In genomic region chr2:37367984-37368383, GRCh38 we compare ENCODE assay signal across 24 cellular contexts. TPM values are rescaled to one million over a fixed set of nuclear protein-coding genes. Genes with fewer than 3 reads are reported as not detected.
DNase-seq lines count a peak whose midpoint lies in the region; ATAC-seq and TF ChIP-seq lines count a peak whose summit lies in the region.
"Had no signal": no experiment of that assay in that cellular context is flagged by ENCODE, and none has a peak within 500 bp of the region (broad histone marks: within the 10 kb centered on the region; RNA-seq: fewer than 3 reads in every experiment).

No MANE protein-coding gene starts in this region.

- TF ChIP-seq CTCF in CD8-positive, alpha-beta T cell (IDR thresholded peaks at IDR 0.05): no peak

- CTCF ChIA-PET in CD8-positive, alpha-beta T cell (lab: Charles Lee): interaction anchor here (1.3 kb wide), 1 partner anchor 28 kb away, joined by 5 read pairs; no protein-coding TSS in a partner anchor

- H3K4me3 ChIP-seq in CD8-positive, alpha-beta T cell (ENCODE audit: low read depth, low read length): no peak overlapping the region
- H3K4me3 ChIP-seq: body of pancreas, GM12878, psoas muscle, thoracic aorta, uterus had no signal

- POLR2A ChIA-PET in CD8-positive, alpha-beta T cell (lab: Charles Lee): no interaction called here
- POLR2A ChIA-PET in naive thymus-derived CD8-positive, alpha-beta T cell (lab: Charles Lee): interaction anchor here (1.0 to 1.5 kb wide), 2 partner anchors 10 to 43 kb away, joined by 3 to 4 read pairs; no protein-coding TSS in a partner anchor

- H3K27me3 Mint-ChIP-seq in activated T-cell treated with anti-CD3 and anti-CD28 coated beads, Interleukin-2, amount 50 U/mL, for 24 hours: peaks cover 24% of the 10 kb centered on the region
- H3K27me3 Mint-ChIP-seq in CD8-positive, alpha-beta T cell (ENCODE audit: low read depth): peaks cover 28% of the 10 kb centered on the region
- H3K27me3 Mint-ChIP-seq in activated T-helper 1 cell treated with anti-CD3 and anti-CD28 coated beads, Interleukin-12 subunit alpha, Interleukin-12 subunit beta, Interleukin-2, Interleukin-4 antibody, amounts not matched to agents 30 ng/mL and 10 ng/mL and 1 ng/mL, durations not matched to agents 14 hours and 24 hours and 36 hours (ENCODE audit: insufficient read depth): peaks cover 33% of the 10 kb centered on the region
- peaks cover 14 to 40% (median 27%) of the 10 kb centered on the region in 5 donors for H3K27me3 Mint-ChIP-seq in naive thymus-derived CD8-positive, alpha-beta T cell

- peak overlapping the region; percentile 51 for H3K27ac Mint-ChIP-seq in activated T-cell treated with anti-CD3 and anti-CD28 coated beads, Interleukin-2, amount 50 U/mL, for 24 hours
- H3K27ac Mint-ChIP-seq in CD8-positive, alpha-beta T cell: no peak overlapping the region
- H3K27ac Mint-ChIP-seq in activated T-helper 1 cell treated with anti-CD3 and anti-CD28 coated beads, Interleukin-12 subunit alpha, Interleukin-12 subunit beta, Interleukin-2, Interleukin-4 antibody, amounts not matched to agents 30 ng/mL and 10 ng/mL and 1 ng/mL, durations not matched to agents 14 hours and 24 hours and 36 hours: peak overlapping the region; percentile 0
- H3K27ac Mint-ChIP-seq in naive thymus-derived CD8-positive, alpha-beta T cell: no peak overlapping the region
- H3K27ac Mint-ChIP-seq: activated CD8-positive, alpha-beta memory T cell treated with anti-CD3 and anti-CD28 coated beads, Interleukin-2, amount 10 ng/mL, durations not matched to agents 7 days and 5 days; stimulated activated effector memory CD8-positive, alpha-beta T cell treated with anti-CD3 and anti-CD28 coated beads, Interleukin-12 subunit alpha, Interleukin-12 subunit beta, amount 100 ng/mL, for 72 hours had no signal

- no peak overlapping the region for H3K27ac ChIP-seq in CD8-positive, alpha-beta T cell (ENCODE audit: low read depth, low read length)
- H3K27ac ChIP-seq: body of pancreas, epithelial cell of prostate, psoas muscle, thoracic aorta, uterus had no signal

- DNase-seq in activated T-cell treated with anti-CD3 and anti-CD28 coated beads, Interleukin-2, amount 50 U/mL, for 24 hours: no peak
- no peak for DNase-seq in activated T-cell treated with anti-CD3 and anti-CD28 coated beads, Interleukin-2, amount 50 U/mL, for 48 hours
- DNase-seq in CD8-positive, alpha-beta T cell: no peak
- no peak for DNase-seq in activated T-helper 1 cell treated with anti-CD3 and anti-CD28 coated beads, Interleukin-12 subunit alpha, Interleukin-12 subunit beta, Interleukin-2, Interleukin-4 antibody, amounts not matched to agents 30 ng/mL and 10 ng/mL and 1 ng/mL, durations not matched to agents 14 hours and 24 hours and 36 hours (ENCODE audit: low spot score)
- peak in 2 of 10 donors; percentile 33 to 34 for DNase-seq in naive thymus-derived CD8-positive, alpha-beta T cell
- DNase-seq in HPDE6-E6E7 (ENCODE audit: extremely low spot score) (no peak), NCI-H1417 treated with DMSO at 0.1 percent for 48 hours (lab: John Stamatoyannopoulos, UW) (no peak), HK-2 (ENCODE audit: unreplicated experiment) (no peak)
- DNase-seq: activated CD8-positive, alpha-beta memory T cell treated with anti-CD3 and anti-CD28 coated beads, Interleukin-2, amount 10 ng/mL, durations not matched to agents 7 days and 5 days; body of pancreas; head of caudate nucleus; KBM-7; kidney glomerular epithelial cell; mammary epithelial cell; MM.1S; NCI-H1436 treated with DMSO at 0.1 percent for 48 hours; NCI-H446 treated with DMSO at 0.1 percent for 48 hours; psoas muscle; SK-N-SH; uterus had no signal

- intact Hi-C loops in CD8-positive, alpha-beta T cell (cut with DNase I, micrococcal nuclease): loop anchor here in 1 of 2 experiments (2.0 kb wide), 1 partner anchor 41 kb away; no protein-coding TSS in a partner anchor
- intact Hi-C loops in activated T-helper 1 cell treated with anti-CD3 and anti-CD28 coated beads, Interleukin-12 subunit alpha, Interleukin-12 subunit beta, Interleukin-2, Interleukin-4 antibody, amounts not matched to agents 30 ng/mL and 10 ng/mL and 1 ng/mL, durations not matched to agents 14 hours and 24 hours and 36 hours (cut with micrococcal nuclease): loop anchor here (1.0 to 5.0 kb wide), 7 partner anchors 8 to 1094 kb away; partner anchors contain the start of genes CEBPZ and NDUFAF7

- no peaks in the 10 kb centered on the region for H3K9me3 ChIP-seq in CD8-positive, alpha-beta T cell (ENCODE audit: low read length)
- H3K9me3 ChIP-seq: body of pancreas, psoas muscle, SK-N-SH, thoracic aorta, uterus had no signal

- no peaks in the 10 kb centered on the region for H3K27me3 ChIP-seq in CD8-positive, alpha-beta T cell (ENCODE audit: insufficient read depth, low read length)
- H3K27me3 ChIP-seq: body of pancreas, uterus had no signal

- peak overlapping the region; percentile 39 for H3K4me3 Mint-ChIP-seq in activated T-cell treated with anti-CD3 and anti-CD28 coated beads, Interleukin-2, amount 50 U/mL, for 24 hours
- no peak overlapping the region for H3K4me3 Mint-ChIP-seq in CD8-positive, alpha-beta T cell
- H3K4me3 Mint-ChIP-seq in activated T-helper 1 cell treated with anti-CD3 and anti-CD28 coated beads, Interleukin-12 subunit alpha, Interleukin-12 subunit beta, Interleukin-2, Interleukin-4 antibody, amounts not matched to agents 30 ng/mL and 10 ng/mL and 1 ng/mL, durations not matched to agents 14 hours and 24 hours and 36 hours: peak overlapping the region; percentile 21
- peak overlapping the region in 5 of 10 donors; percentile 12 to 69 (median 30) for H3K4me3 Mint-ChIP-seq in naive thymus-derived CD8-positive, alpha-beta T cell
- H3K4me3 Mint-ChIP-seq: activated CD8-positive, alpha-beta memory T cell treated with anti-CD3 and anti-CD28 coated beads, Interleukin-2, amount 10 ng/mL, durations not matched to agents 7 days and 5 days; stimulated activated effector memory CD8-positive, alpha-beta T cell treated with anti-CD3 and anti-CD28 coated beads, Interleukin-12 subunit alpha, Interleukin-12 subunit beta, amount 100 ng/mL, for 72 hours had no signal

- H3K4me1 Mint-ChIP-seq in activated T-cell treated with anti-CD3 and anti-CD28 coated beads, Interleukin-2, amount 50 U/mL, for 24 hours (ENCODE audit: low read depth): peaks cover 6% of the 10 kb centered on the region
- peaks cover 12% of the 10 kb centered on the region for H3K4me1 Mint-ChIP-seq in CD8-positive, alpha-beta T cell (ENCODE audit: low read depth)
- peaks cover 10% of the 10 kb centered on the region for H3K4me1 Mint-ChIP-seq in activated T-helper 1 cell treated with anti-CD3 and anti-CD28 coated beads, Interleukin-12 subunit alpha, Interleukin-12 subunit beta, Interleukin-2, Interleukin-4 antibody, amounts not matched to agents 30 ng/mL and 10 ng/mL and 1 ng/mL, durations not matched to agents 14 hours and 24 hours and 36 hours (ENCODE audit: low read depth)
- H3K4me1 Mint-ChIP-seq in naive thymus-derived CD8-positive, alpha-beta T cell: peaks cover 0 to 23% (median 8%) of the 10 kb centered on the region in 4 donors
- H3K4me1 Mint-ChIP-seq: stimulated activated effector memory CD8-positive, alpha-beta T cell treated with anti-CD3 and anti-CD28 coated beads, Interleukin-12 subunit alpha, Interleukin-12 subunit beta, amount 100 ng/mL, for 72 hours had no signal

- ATAC-seq in CD8-positive, alpha-beta T cell: peak; percentile 54
- peak; percentile 65 to 78 for ATAC-seq in naive thymus-derived CD8-positive, alpha-beta T cell
- ATAC-seq: activated CD8-positive, alpha-beta memory T cell treated with anti-CD3 and anti-CD28 coated beads, Interleukin-2, amount 10 ng/mL, durations not matched to agents 7 days and 5 days; body of pancreas; GM12878; psoas muscle; stimulated activated effector memory CD8-positive, alpha-beta T cell treated with anti-CD3 and anti-CD28 coated beads, Interleukin-12 subunit alpha, Interleukin-12 subunit beta, amount 100 ng/mL, for 72 hours had no signal

- no peaks in the 10 kb centered on the region for H3K9me3 Mint-ChIP-seq in activated T-cell treated with anti-CD3 and anti-CD28 coated beads, Interleukin-2, amount 50 U/mL, for 24 hours
- H3K9me3 Mint-ChIP-seq in CD8-positive, alpha-beta T cell: no peaks in the 10 kb centered on the region
- H3K9me3 Mint-ChIP-seq in activated T-helper 1 cell treated with anti-CD3 and anti-CD28 coated beads, Interleukin-12 subunit alpha, Interleukin-12 subunit beta, Interleukin-2, Interleukin-4 antibody, amounts not matched to agents 30 ng/mL and 10 ng/mL and 1 ng/mL, durations not matched to agents 14 hours and 24 hours and 36 hours: no peaks in the 10 kb centered on the region
- H3K9me3 Mint-ChIP-seq in naive thymus-derived CD8-positive, alpha-beta T cell: no peaks in the 10 kb centered on the region
- H3K9me3 Mint-ChIP-seq: stimulated activated effector memory CD8-positive, alpha-beta T cell treated with anti-CD3 and anti-CD28 coated beads, Interleukin-12 subunit alpha, Interleukin-12 subunit beta, amount 100 ng/mL, for 72 hours had no signal

- peaks cover 26% of the 10 kb centered on the region for H3K4me1 ChIP-seq in CD8-positive, alpha-beta T cell (ENCODE audit: insufficient read depth, low read length)
- H3K4me1 ChIP-seq: body of pancreas, uterus had no signal

- H3K36me3 Mint-ChIP-seq in activated T-cell treated with anti-CD3 and anti-CD28 coated beads, Interleukin-2, amount 50 U/mL, for 24 hours (ENCODE audit: low read depth): peaks cover 4% of the 10 kb centered on the region
- no peaks in the 10 kb centered on the region for H3K36me3 Mint-ChIP-seq in CD8-positive, alpha-beta T cell
- H3K36me3 Mint-ChIP-seq in activated T-helper 1 cell treated with anti-CD3 and anti-CD28 coated beads, Interleukin-12 subunit alpha, Interleukin-12 subunit beta, Interleukin-2, Interleukin-4 antibody, amounts not matched to agents 30 ng/mL and 10 ng/mL and 1 ng/mL, durations not matched to agents 14 hours and 24 hours and 36 hours (ENCODE audit: low read depth): no peaks in the 10 kb centered on the region
- H3K36me3 Mint-ChIP-seq in naive thymus-derived CD8-positive, alpha-beta T cell: no peaks in the 10 kb centered on the region
- H3K36me3 Mint-ChIP-seq: activated CD8-positive, alpha-beta memory T cell treated with anti-CD3 and anti-CD28 coated beads, Interleukin-2, amount 10 ng/mL, durations not matched to agents 7 days and 5 days; stimulated activated effector memory CD8-positive, alpha-beta T cell treated with anti-CD3 and anti-CD28 coated beads, Interleukin-12 subunit alpha, Interleukin-12 subunit beta, amount 100 ng/mL, for 72 hours had no signal

- H3K36me3 ChIP-seq in CD8-positive, alpha-beta T cell (ENCODE audit: insufficient read depth, low read length): no peaks in the 10 kb centered on the region
- H3K36me3 ChIP-seq: thoracic aorta, uterus had no signal

RNA-seq across cellular contexts. Expression of gene QPCT, which starts 23.6 kb away (rescaled TPM):
- under 1 TPM; 0.57 to 1.00 TPM for total RNA-seq in CD8-positive, alpha-beta T cell
- total RNA-seq in activated T-helper 1 cell treated with anti-CD3 and anti-CD28 coated beads, Interleukin-12 subunit alpha, Interleukin-12 subunit beta, Interleukin-2, Interleukin-4 antibody, amounts not matched to agents 30 ng/mL and 10 ng/mL and 1 ng/mL, durations not matched to agents 14 hours and 24 hours and 36 hours: 1.6 and 3.8 TPM in 2 replicates
- under 1 TPM in 1 of 2 experiments, not detected in 1; 0.52 TPM for total RNA-seq in naive thymus-derived CD8-positive, alpha-beta T cell
- under 1 TPM in 2 of 3 donors, not detected in 1; 0.20 to 0.50 TPM for polyA plus RNA-seq in naive thymus-derived CD8-positive, alpha-beta T cell

RNA-seq across cellular contexts. Expression of gene PRKD3, which starts 43.4 kb away (rescaled TPM):
- total RNA-seq in CD8-positive, alpha-beta T cell: 10 to 100 TPM; 37.2 to 43.8 TPM
- 23.9 and 24.3 TPM in 2 replicates for total RNA-seq in activated T-helper 1 cell treated with anti-CD3 and anti-CD28 coated beads, Interleukin-12 subunit alpha, Interleukin-12 subunit beta, Interleukin-2, Interleukin-4 antibody, amounts not matched to agents 30 ng/mL and 10 ng/mL and 1 ng/mL, durations not matched to agents 14 hours and 24 hours and 36 hours
- total RNA-seq in naive thymus-derived CD8-positive, alpha-beta T cell: 10 to 100 TPM; 47.3 to 50.2 TPM
- 10 to 100 TPM; 22.9 to 26.5 (median 25.0) TPM for polyA plus RNA-seq in naive thymus-derived CD8-positive, alpha-beta T cell

Comparison
In these comparisons a context has a peak if more than half of its experiments do, and no peak if none do; other contexts are left out.
1. H3K27ac Mint-ChIP-seq: peak in activated T-cell treated with anti-CD3 and anti-CD28 coated beads, Interleukin-2, amount 50 U/mL, for 24 hours (single experiment) and activated T-helper 1 cell treated with anti-CD3 and anti-CD28 coated beads, Interleukin-12 subunit alpha, Interleukin-12 subunit beta, Interleukin-2, Interleukin-4 antibody, amounts not matched to agents 30 ng/mL and 10 ng/mL and 1 ng/mL, durations not matched to agents 14 hours and 24 hours and 36 hours (single experiment); none in CD8-positive, alpha-beta T cell (single experiment) and naive thymus-derived CD8-positive, alpha-beta T cell (0 of 10).